In genomic region chr2:114724513-114724912, GRCh38 we compare ENCODE assay signal across 18 cellular contexts.
DNase-seq lines count a peak whose midpoint lies in the region; ATAC-seq and TF ChIP-seq lines count a peak whose summit lies in the region.
"Had no signal": no experiment of that assay in that cellular context is flagged by ENCODE, and none has a peak within 500 bp of the region (broad histone marks: within the 10 kb centered on the region; RNA-seq: fewer than 3 reads in every experiment).

No MANE protein-coding gene starts in this region.

- H3K9me3 ChIP-seq in H9 (ENCODE audit: control insufficient read depth, low read depth, low read length) (no peaks in the 10 kb centered on the region), neural progenitor cell (ENCODE audit: low read depth) (no peaks in the 10 kb centered on the region), upper lobe of right lung (no peaks in the 10 kb centered on the region), Karpas-422 (ENCODE audit: low read length) (no peaks in the 10 kb centered on the region)
- H3K9me3 ChIP-seq: BE2C had no signal

- H3K4me1 Mint-ChIP-seq in H9, result peaks cover 9 to 13% of the 10 kb centered on the region in 2 experiments
- H3K4me1 Mint-ChIP-seq in neural progenitor cell, result peaks cover 3% of the 10 kb centered on the region
- H3K4me1 Mint-ChIP-seq: CD4-positive, CD25-positive, alpha-beta regulatory T cell; IgD-negative memory B cell had no signal

- H3K36me3 ChIP-seq in neural progenitor cell, result no peaks in the 10 kb centered on the region
- H3K36me3 ChIP-seq in upper lobe of right lung, result no peaks in the 10 kb centered on the region
- no peaks in the 10 kb centered on the region for H3K36me3 ChIP-seq in Karpas-422 (ENCODE audit: insufficient read depth, low read length)
- H3K36me3 ChIP-seq: BE2C had no signal

- H3K9me3 Mint-ChIP-seq in H9 (peaks cover 7 to 11% of the 10 kb centered on the region in 2 experiments), neural progenitor cell (peaks cover 6% of the 10 kb centered on the region)

- no peaks in the 10 kb centered on the region for H3K9me2 ChIP-seq in Karpas-422 (replicated peaks; ENCODE audit: insufficient read depth, low read length)

- H3K27ac Mint-ChIP-seq in H9 (no peak overlapping the region), neural progenitor cell (no peak overlapping the region)
- H3K27ac Mint-ChIP-seq: CD4-positive, CD25-positive, alpha-beta regulatory T cell; IgD-negative memory B cell had no signal

- ATAC-seq in left lobe of liver (peak; percentile 53), upper lobe of right lung (peak; percentile 43), GM21390 (IDR thresholded peaks at IDR 0.05; ENCODE audit: unreplicated experiment) (no peak), GM18858 (IDR thresholded peaks at IDR 0.05; ENCODE audit: unreplicated experiment) (no peak)

- no peak overlapping the region for H3T11ph ChIP-seq in H9 (ENCODE audit: low read length)

- no peak overlapping the region for H3K4ac ChIP-seq in H9 (ENCODE audit: low read depth, low read length)

- H3K23me2 ChIP-seq in H9 (ENCODE audit: insufficient read length, low read depth, low read length, poor library complexity, severe bottlenecking), result no peaks in the 10 kb centered on the region

- no peak for TF ChIP-seq CTCF in H9 (conservative IDR thresholded peaks at IDR 0.05)
- no peak for TF ChIP-seq CTCF in neural progenitor cell (IDR thresholded peaks at IDR 0.05)
- no peak for TF ChIP-seq CTCF in upper lobe of right lung (IDR thresholded peaks at IDR 0.05)

- H3K79me2 ChIP-seq in H9 (ENCODE audit: insufficient read depth, low read length), result no peaks in the 10 kb centered on the region
- no peaks in the 10 kb centered on the region for H3K79me2 ChIP-seq in neural progenitor cell (ENCODE audit: low read depth)
- no peaks in the 10 kb centered on the region for H3K79me2 ChIP-seq in Karpas-422 (ENCODE audit: low read length)

- peak overlapping the region; percentile 11 for H2BK20ac ChIP-seq in H9 (ENCODE audit: low read depth, low read length, poor library complexity, severe bottlenecking)

- H3K9ac ChIP-seq in H9 (ENCODE audit: extremely low read depth, insufficient read length, low read length) (no peak overlapping the region), neural progenitor cell (no peak overlapping the region), Karpas-422 (ENCODE audit: low read length) (no peak overlapping the region)

- H3K27me3 ChIP-seq in H9 (ENCODE audit: insufficient read depth, low read length), result no peaks in the 10 kb centered on the region; the same call in 1 of the 2 replicates
- H3K27me3 ChIP-seq in neural progenitor cell, result no peaks in the 10 kb centered on the region
- no peaks in the 10 kb centered on the region for H3K27me3 ChIP-seq in upper lobe of right lung
- H3K27me3 ChIP-seq in Karpas-422 (ENCODE audit: low read length), result no peaks in the 10 kb centered on the region
- H3K27me3 ChIP-seq: BE2C had no signal

- no peak overlapping the region for H4K91ac ChIP-seq in H9 (ENCODE audit: insufficient read length, low read depth, low read length)

- no peak overlapping the region for H3K56ac ChIP-seq in H9 (ENCODE audit: insufficient read length, low read depth, low read length)

- H2AFZ ChIP-seq in H9 (ENCODE audit: low read length) (no peak overlapping the region), neural progenitor cell (replicated peaks) (no peak overlapping the region), Karpas-422 (ENCODE audit: low read length) (no peak overlapping the region)

- H3K4me1 ChIP-seq in H9 (ENCODE audit: insufficient read depth, low read length) (peaks cover 2% of the 10 kb centered on the region), neural progenitor cell (no peaks in the 10 kb centered on the region), upper lobe of right lung (no peaks in the 10 kb centered on the region), Karpas-422 (ENCODE audit: low read length) (no peaks in the 10 kb centered on the region)
- H3K4me1 ChIP-seq: BE2C had no signal

- no peak overlapping the region for H3K18ac ChIP-seq in H9 (ENCODE audit: insufficient read length, low read depth, low read length)

- intact Hi-C loops in upper lobe of right lung (cut with DNase I), result no loop called here

- WGBS in H9 (ENCODE audit: extremely low coverage, insufficient read length, low lambda C conversion rate), result no CpG with 5 or more reads among the region's 1 CpG

- no peak overlapping the region for H3K4me2 ChIP-seq in H9 (ENCODE audit: insufficient read depth, insufficient read length, low read length)
- H3K4me2 ChIP-seq in neural progenitor cell, result no peak overlapping the region
- no peak overlapping the region for H3K4me2 ChIP-seq in Karpas-422 (ENCODE audit: low read depth, low read length, poor library complexity, severe bottlenecking)

- no peak overlapping the region for H2BK12ac ChIP-seq in H9 (ENCODE audit: insufficient read length, low read depth, low read length)

- H3F3A ChIP-seq in neural progenitor cell (ENCODE audit: low read depth), result no peaks in the 10 kb centered on the region

- no peaks in the 10 kb centered on the region for H3K79me1 ChIP-seq in H9 (ENCODE audit: insufficient read depth, low read depth, low read length, poor library complexity, severe bottlenecking)

- H3K23ac ChIP-seq in H9 (ENCODE audit: insufficient read length, low read depth, low read length), result no peak overlapping the region

- no peak overlapping the region for H4K8ac ChIP-seq in H9 (replicated peaks; ENCODE audit: insufficient read length, low read depth, low read length)

- no peak overlapping the region for H3K4me3 ChIP-seq in neural progenitor cell
- no peak overlapping the region for H3K4me3 ChIP-seq in upper lobe of right lung
- H3K4me3 ChIP-seq in Karpas-422 (ENCODE audit: low read length), result no peak overlapping the region

- no peak overlapping the region for H2BK15ac ChIP-seq in H9 (ENCODE audit: low read depth, low read length)

- no peak overlapping the region for H3K14ac ChIP-seq in H9 (ENCODE audit: insufficient read depth, low read length)

- H3K4me3 Mint-ChIP-seq in H9 (no peak overlapping the region), neural progenitor cell (no peak overlapping the region)
- H3K4me3 Mint-ChIP-seq: CD4-positive, CD25-positive, alpha-beta regulatory T cell; IgD-negative memory B cell had no signal

- H2AK5ac ChIP-seq in H9 (ENCODE audit: insufficient read length, low read length), result no peak overlapping the region

- no peak for DNase-seq in H9
- DNase-seq in left lobe of liver (ENCODE audit: low spot score), result no peak
- DNase-seq in neural progenitor cell (ENCODE audit: low spot score), result peak; percentile 6
- DNase-seq in upper lobe of right lung, result no peak
- DNase-seq in Karpas-422, result no peak
- DNase-seq in NCI-H2107 (lab: John Stamatoyannopoulos, UW), result no peak
- DNase-seq: ACHN; BE2C; C1 segment of cervical spinal cord; CD4-positive, CD25-positive, alpha-beta regulatory T cell; DMS153; DMS79; GDM1; H7; KBM-7 had no signal

- no peaks in the 10 kb centered on the region for H3K27me3 Mint-ChIP-seq in H9 (ENCODE audit: low read depth)
- peaks cover 3% of the 10 kb centered on the region for H3K27me3 Mint-ChIP-seq in neural progenitor cell (ENCODE audit: insufficient read depth, low read depth)
- H3K27me3 Mint-ChIP-seq: CD4-positive, CD25-positive, alpha-beta regulatory T cell; IgD-negative memory B cell had no signal

- no peak overlapping the region for H4K5ac ChIP-seq in H9 (ENCODE audit: insufficient read length, low read depth, low read length)

- H4K20me1 ChIP-seq in H9 (ENCODE audit: control insufficient read depth, insufficient read depth, insufficient read length), result no peaks in the 10 kb centered on the region
- H4K20me1 ChIP-seq in neural progenitor cell (ENCODE audit: low read depth), result no peaks in the 10 kb centered on the region
- H4K20me1 ChIP-seq in Karpas-422 (ENCODE audit: insufficient read depth, low read depth, low read length), result no peaks in the 10 kb centered on the region

- no peak overlapping the region for H2BK5ac ChIP-seq in H9 (ENCODE audit: insufficient read length, low read length)

- H3K27ac ChIP-seq in H9 (ENCODE audit: insufficient read length, low read depth, low read length), result no peak overlapping the region
- no peak overlapping the region for H3K27ac ChIP-seq in neural progenitor cell
- H3K27ac ChIP-seq in upper lobe of right lung, result no peak overlapping the region
- H3K27ac ChIP-seq in Karpas-422 (ENCODE audit: low read length), result no peak overlapping the region

- H3K36me3 Mint-ChIP-seq in H9 (ENCODE audit: insufficient read depth in 1 of 3, low read depth in 3 of 3), result peaks cover 0 to 24% (median 0%) of the 10 kb centered on the region in 3 experiments; a peak in 5 of 7 replicates
- H3K36me3 Mint-ChIP-seq in neural progenitor cell, result no peaks in the 10 kb centered on the region
- H3K36me3 Mint-ChIP-seq: CD4-positive, CD25-positive, alpha-beta regulatory T cell; IgD-negative memory B cell had no signal

- no peak overlapping the region for H2BK120ac ChIP-seq in H9 (ENCODE audit: low read depth, low read length, poor library complexity, severe bottlenecking)

Comparison
In these comparisons a context has a peak if more than half of its experiments do, and no peak if none do; other contexts are left out.
1. ATAC-seq: peak in left lobe of liver (single experiment) and upper lobe of right lung (single experiment); none in GM21390 (single experiment) and GM18858 (single experiment).